Comparison of ENCODE assay signal across 31 cellular contexts in genomic region chr11:35135222-35135621, GRCh38. TPM values are rescaled to one million over a fixed set of nuclear protein-coding genes. Genes with fewer than 3 reads are reported as not detected.
DNase-seq lines count a peak whose midpoint lies in the region; ATAC-seq and TF ChIP-seq lines count a peak whose summit lies in the region.
"Had no signal": no experiment of that assay in that cellular context is flagged by ENCODE, and none has a peak within 500 bp of the region (broad histone marks: within the 10 kb centered on the region; RNA-seq: fewer than 3 reads in every experiment).

No MANE protein-coding gene starts in this region.

- no peak overlapping the region for H3T11ph ChIP-seq in H9 (ENCODE audit: low read length)

- ATAC-seq in SK-N-SH treated with all-trans-retinoic acid at 6 μM for 48 hours (peak; percentile 1; the same call in 1 of the 3 replicates), HG03159 (IDR thresholded peaks at IDR 0.05; ENCODE audit: unreplicated experiment) (no peak)
- ATAC-seq: activated CD4-positive, alpha-beta T cell treated with anti-CD3 and anti-CD28 coated beads for 36 hours; CD8-positive, alpha-beta T cell; natural killer cell had no signal

- peak overlapping the region; percentile 16 to 59 for H3K27ac ChIP-seq in breast epithelium
- peak overlapping the region; percentile 38 for H3K27ac ChIP-seq in suprapubic skin
- H3K27ac ChIP-seq in H9 (ENCODE audit: insufficient read length, low read depth, low read length), result no peak overlapping the region
- H3K27ac ChIP-seq: 22Rv1, ascending aorta, esophagus muscularis mucosa, left ventricle myocardium inferior, SJSA1, spleen had no signal

- H3K79me2 ChIP-seq in H9 (ENCODE audit: insufficient read depth, low read length), result no peaks in the 10 kb centered on the region

- H2BK15ac ChIP-seq in H9 (ENCODE audit: low read depth, low read length), result no peak overlapping the region

- H3K36me3 Mint-ChIP-seq in MCF 10A (ENCODE audit: insufficient read depth, unreplicated experiment) (no peaks in the 10 kb centered on the region), H9 (ENCODE audit: insufficient read depth in 1 of 3, low read depth in 3 of 3) (no peaks in the 10 kb centered on the region)
- H3K36me3 Mint-ChIP-seq: natural killer cell had no signal

- TF ChIP-seq CTCF in breast epithelium (IDR thresholded peaks at IDR 0.05) (no peak), MCF 10A (IDR thresholded peaks at IDR 0.05; ENCODE audit: unreplicated experiment) (no peak), fibroblast of pulmonary artery (IDR thresholded peaks at IDR 0.05; ENCODE audit: low read length, missing control alignments) (no peak), suprapubic skin (IDR thresholded peaks at IDR 0.05) (no peak), H9 (conservative IDR thresholded peaks at IDR 0.05) (no peak)

- H2AK5ac ChIP-seq in H9 (ENCODE audit: insufficient read length, low read length), result no peak overlapping the region

- H3K4me3 ChIP-seq in breast epithelium (no peak overlapping the region), fibroblast of pulmonary artery (replicated peaks; ENCODE audit: low read depth, low read length) (no peak overlapping the region), suprapubic skin (no peak overlapping the region)
- H3K4me3 ChIP-seq: ascending aorta, esophagus muscularis mucosa, left ventricle myocardium inferior, SJSA1, spleen had no signal

- H2BK20ac ChIP-seq in H9 (ENCODE audit: low read depth, low read length, poor library complexity, severe bottlenecking), result no peak overlapping the region

- H2BK5ac ChIP-seq in H9 (ENCODE audit: insufficient read length, low read length), result no peak overlapping the region

- peaks cover 5% of the 10 kb centered on the region for H3K4me1 Mint-ChIP-seq in MCF 10A (ENCODE audit: insufficient read depth, unreplicated experiment)
- peaks cover 13 to 17% of the 10 kb centered on the region in 2 experiments for H3K4me1 Mint-ChIP-seq in H9

- H4K5ac ChIP-seq in H9 (ENCODE audit: insufficient read length, low read depth, low read length), result no peak overlapping the region

- TF ChIP-seq POLR2A in breast epithelium (IDR thresholded peaks at IDR 0.05), result no peak
- no peak for TF ChIP-seq POLR2A in suprapubic skin (IDR thresholded peaks at IDR 0.05)

- TF ChIP-seq EP300 in suprapubic skin (IDR thresholded peaks at IDR 0.05), result no peak

- BruUV-seq in MCF 10A (replicated peaks; lab: Mats Ljungman, UMichigan), result no TSS peak

- no peaks in the 10 kb centered on the region for H3K9me3 Mint-ChIP-seq in MCF 10A (ENCODE audit: unreplicated experiment)
- no peaks in the 10 kb centered on the region for H3K9me3 Mint-ChIP-seq in H9
- H3K9me3 Mint-ChIP-seq: CD8-positive, alpha-beta T cell; central memory CD8-positive, alpha-beta T cell; dendritic cell treated with granulocyte-macrophage colony-stimulating factor and Interleukin-4, amounts not matched to agents 40 ng/mL and 50 ng/mL, for 4 days; endodermal cell; T-helper 1 cell treated with Interleukin-12 subunit alpha and Interleukin-12 subunit beta and Interleukin-4 antibody, amounts not matched to agents 30 μg/mL and 1 μg/mL, for 36 hours had no signal

- H3K27me3 Mint-ChIP-seq in MCF 10A (ENCODE audit: insufficient read depth, unreplicated experiment), result no peaks in the 10 kb centered on the region
- H3K27me3 Mint-ChIP-seq in H9 (ENCODE audit: low read depth), result peaks cover 47% of the 10 kb centered on the region
- H3K27me3 Mint-ChIP-seq: activated CD4-positive, alpha-beta T cell treated with anti-CD3 and anti-CD28 coated beads for 36 hours; activated naive CD8-positive, alpha-beta T cell; central memory CD8-positive, alpha-beta T cell; dendritic cell treated with granulocyte-macrophage colony-stimulating factor and Interleukin-4, amounts not matched to agents 40 ng/mL and 50 ng/mL, for 4 days had no signal

- H2BK120ac ChIP-seq in H9 (ENCODE audit: low read depth, low read length, poor library complexity, severe bottlenecking), result no peak overlapping the region

- no peak overlapping the region for H3K56ac ChIP-seq in H9 (ENCODE audit: insufficient read length, low read depth, low read length)

- H3K14ac ChIP-seq in H9 (ENCODE audit: insufficient read depth, low read length), result no peak overlapping the region

- H3K4me3 Mint-ChIP-seq in MCF 10A (ENCODE audit: unreplicated experiment) (no peak overlapping the region), H9 (no peak overlapping the region)
- H3K4me3 Mint-ChIP-seq: activated CD4-positive, alpha-beta T cell treated with anti-CD3 and anti-CD28 coated beads for 36 hours; activated naive CD8-positive, alpha-beta T cell; CD8-positive, alpha-beta T cell; central memory CD8-positive, alpha-beta T cell; dendritic cell treated with granulocyte-macrophage colony-stimulating factor and Interleukin-4, amounts not matched to agents 40 ng/mL and 50 ng/mL, for 4 days; endodermal cell; natural killer cell; T-helper 1 cell treated with Interleukin-12 subunit alpha and Interleukin-12 subunit beta and Interleukin-4 antibody, amounts not matched to agents 30 μg/mL and 1 μg/mL, for 36 hours had no signal

- no peak overlapping the region for H2BK12ac ChIP-seq in H9 (ENCODE audit: insufficient read length, low read depth, low read length)

- H3K9me3 ChIP-seq in breast epithelium, result no peaks in the 10 kb centered on the region
- H3K9me3 ChIP-seq in suprapubic skin, result no peaks in the 10 kb centered on the region
- no peaks in the 10 kb centered on the region for H3K9me3 ChIP-seq in H9 (ENCODE audit: control insufficient read depth, low read depth, low read length)
- H3K9me3 ChIP-seq: ascending aorta, esophagus muscularis mucosa, left ventricle myocardium inferior, SJSA1, spleen had no signal

- H3K4me2 ChIP-seq in H9 (ENCODE audit: insufficient read depth, insufficient read length, low read length), result no peak overlapping the region

- no peak overlapping the region for H2AFZ ChIP-seq in H9 (ENCODE audit: low read length)

- H3K27ac Mint-ChIP-seq in MCF 10A (ENCODE audit: low read depth, unreplicated experiment), result no peak overlapping the region
- no peak overlapping the region; a peak in 1 of 7 replicates for H3K27ac Mint-ChIP-seq in H9
- H3K27ac Mint-ChIP-seq: activated CD4-positive, alpha-beta T cell treated with anti-CD3 and anti-CD28 coated beads for 36 hours; CD8-positive, alpha-beta T cell; dendritic cell treated with granulocyte-macrophage colony-stimulating factor and Interleukin-4, amounts not matched to agents 40 ng/mL and 50 ng/mL, for 4 days; endodermal cell; natural killer cell; T-helper 1 cell treated with Interleukin-12 subunit alpha and Interleukin-12 subunit beta and Interleukin-4 antibody, amounts not matched to agents 30 μg/mL and 1 μg/mL, for 36 hours had no signal

- no peaks in the 10 kb centered on the region for H3K4me1 ChIP-seq in breast epithelium
- peaks cover 35% of the 10 kb centered on the region for H3K4me1 ChIP-seq in suprapubic skin
- H3K4me1 ChIP-seq in H9 (ENCODE audit: insufficient read depth, low read length), result peaks cover 3% of the 10 kb centered on the region; the same call in 1 of the 2 replicates

- WGBS in suprapubic skin, result 56% methylated on average over 3 of the region's 3 CpGs
- no CpG with 5 or more reads among the region's 3 CpGs for WGBS in H9 (ENCODE audit: extremely low coverage, insufficient read length, low lambda C conversion rate)

- H3K36me3 ChIP-seq in breast epithelium, result no peaks in the 10 kb centered on the region
- H3K36me3 ChIP-seq in suprapubic skin, result no peaks in the 10 kb centered on the region
- H3K36me3 ChIP-seq: ascending aorta, esophagus muscularis mucosa, left ventricle myocardium inferior, spleen had no signal

- H3K9ac ChIP-seq in H9 (ENCODE audit: extremely low read depth, insufficient read length, low read length), result no peak overlapping the region

- H3K27me3 ChIP-seq in breast epithelium (no peaks in the 10 kb centered on the region), suprapubic skin (no peaks in the 10 kb centered on the region), H9 (ENCODE audit: insufficient read depth, low read length) (peaks cover 19% of the 10 kb centered on the region)
- H3K27me3 ChIP-seq: ascending aorta, esophagus muscularis mucosa, SJSA1, spleen had no signal

- CTCF ChIA-PET in MCF 10A (lab: Yijun Ruan, JAX), result interaction anchor here (0.7 to 1.4 kb wide), 2 partner anchors 12 to 23 kb away, joined by 3 to 4 read pairs; no protein-coding TSS in a partner anchor

- no peak overlapping the region for H3K4ac ChIP-seq in H9 (ENCODE audit: low read depth, low read length)

- intact Hi-C loops in breast epithelium (cut with DNase I; ENCODE audit: low total_unique reads), result no loop called here
- intact Hi-C loops in MCF 10A (cut with micrococcal nuclease), result no loop called here

- DNase-seq in breast epithelium (ENCODE audit: low spot score in 2 of 2) (no peak), MCF 10A (ENCODE audit: unreplicated experiment) (no peak), fibroblast of pulmonary artery (ENCODE audit: low read depth) (peak; percentile 83), suprapubic skin (ENCODE audit: low spot score in 2 of 2) (no peak), NCI-H128 (lab: John Stamatoyannopoulos, UW; ENCODE audit: unreplicated experiment) (no peak), H9 (no peak)
- DNase-seq: activated CD4-positive, alpha-beta T cell treated with anti-CD3 and anti-CD28 coated beads for 36 hours; activated effector memory CD4-positive, alpha-beta T cell treated with Interleukin-2 at 50 U/mL for 16 hours; activated T-cell treated with anti-CD3 and anti-CD28 coated beads for 4 hours; CD8-positive, alpha-beta T cell; EL; endodermal cell; GOT3; left ventricle myocardium inferior; natural killer cell; NCI-H1092; NCI-H187 treated with DMSO at 0.1 percent for 48 hours; NCI-H526 treated with DMSO at 0.1 percent for 48 hours; spleen; stimulated activated CD4-positive, alpha-beta T cell treated with anti-CD3 and anti-CD28 coated beads, Interleukin-2, amount 100 ng/mL, for 48 hours; substantia nigra had no signal

- no peak overlapping the region for H3K18ac ChIP-seq in H9 (ENCODE audit: insufficient read length, low read depth, low read length)

- H3K23me2 ChIP-seq in H9 (ENCODE audit: insufficient read length, low read depth, low read length, poor library complexity, severe bottlenecking), result peaks cover 13% of the 10 kb centered on the region

- no peak overlapping the region for H4K8ac ChIP-seq in H9 (replicated peaks; ENCODE audit: insufficient read length, low read depth, low read length)

- POLR2A ChIA-PET in MCF 10A (lab: Yijun Ruan, JAX), result interaction anchor here (0.6 to 0.8 kb wide), 2 partner anchors 9 to 1360 kb away, joined by 3 to 6 read pairs; no protein-coding TSS in a partner anchor

- H4K20me1 ChIP-seq in H9 (ENCODE audit: control insufficient read depth, insufficient read depth, insufficient read length), result no peaks in the 10 kb centered on the region

- no peak overlapping the region for H4K91ac ChIP-seq in H9 (ENCODE audit: insufficient read length, low read depth, low read length)

- no peak overlapping the region for H3K23ac ChIP-seq in H9 (ENCODE audit: insufficient read length, low read depth, low read length)

- H3K79me1 ChIP-seq in H9 (ENCODE audit: insufficient read depth, low read depth, low read length, poor library complexity, severe bottlenecking), result no peaks in the 10 kb centered on the region

TF ChIP-seq in SK-N-SH treated with all-trans-retinoic acid at 6 μM for 48 hours, 23 proteins besides CTCF, POLR2A, EP300 and RAD21 (continues in another document):
- 0 out of 2 replicates have a peak, but pooled peaks have one; percentile 55 for TF ChIP-seq TOX (CRISPR knock-in tag; IDR thresholded peaks at IDR 0.05; ENCODE audit: borderline replicate concordance)

RNA-seq across cellular contexts. Expression of gene CD44, which starts 3.7 kb away (rescaled TPM):
- total RNA-seq in breast epithelium (100 to 1,000 TPM; 255 to 348 (median 269) TPM), MCF 10A (2022) (323 and 446 TPM in 2 replicates), suprapubic skin (1,000 to 10,000 TPM; 1,361 to 2,207 (median 1,502) TPM), H9 (2021) (5.2 and 6.1 TPM in 2 replicates)

Comparison
In these comparisons a context has a peak if more than half of its experiments do, and no peak if none do; other contexts are left out.
1. RNA of gene CD44, which starts 3.7 kb away (total RNA-seq): 1,361 to 2,207 TPM in suprapubic skin, 323 to 446 TPM in MCF 10A and 255 to 348 TPM in breast epithelium; 5.2 to 6.1 TPM in H9; every median in the first group is over 10 times any median in the second.